8 cellular contexts compared by ENCODE assay signal in the genomic region with DNA sequence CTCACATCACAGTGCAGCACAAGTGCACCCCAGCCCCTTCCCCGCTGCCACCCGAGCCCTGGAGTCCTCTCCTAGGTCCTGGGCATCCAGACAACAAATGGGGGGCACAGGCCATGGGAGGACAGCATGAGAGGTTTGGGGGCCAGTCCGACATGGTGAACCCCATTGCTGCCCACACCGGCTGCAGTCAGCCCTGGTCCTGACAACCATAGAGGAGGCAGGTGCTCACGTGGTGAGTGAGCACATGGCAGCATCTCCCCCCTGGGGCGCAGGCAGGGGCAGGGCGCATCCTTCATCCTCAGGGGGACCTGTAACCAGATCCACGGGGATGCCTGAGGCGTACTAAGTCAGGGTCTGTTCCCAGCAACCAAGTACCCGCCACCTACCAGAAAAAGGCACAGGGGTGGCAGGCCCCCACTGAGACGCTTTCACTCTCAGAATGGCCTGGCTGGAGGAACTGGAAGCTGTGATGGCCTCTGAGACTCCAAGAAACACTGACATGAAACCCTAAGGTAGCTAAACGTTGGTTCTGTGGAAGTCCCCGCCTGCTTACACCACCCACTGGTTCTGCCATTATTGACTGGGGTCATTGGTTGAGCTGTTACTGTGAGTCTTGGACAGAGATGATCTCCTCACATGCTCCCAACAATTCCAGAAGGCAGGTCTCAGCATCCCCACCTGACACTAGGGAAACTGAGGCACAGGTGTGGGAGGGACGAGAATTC.
A peak's percentile ranks its signal among the peaks of the same experiment; 100 is the strongest.
DNase-seq lines count a peak whose midpoint lies in the region; ATAC-seq and TF ChIP-seq lines count a peak whose summit lies in the region.

No MANE protein-coding gene starts in this region.

- H3K9me3 ChIP-seq in RWPE2 (ENCODE audit: severe bottlenecking) (no peaks in the 10 kb centered on the region), duodenal mucosa (ENCODE audit: control insufficient read depth in 1 of 2, low read length in 2 of 2) (no peaks in the 10 kb centered on the region)

- ATAC-seq in GM19351 (IDR thresholded peaks at IDR 0.05; ENCODE audit: unreplicated experiment) (peak; percentile 37), RWPE2 (ENCODE audit: low read depth) (no peak), GM21423 (IDR thresholded peaks at IDR 0.05; ENCODE audit: unreplicated experiment) (no peak), GM19324 (IDR thresholded peaks at IDR 0.05; ENCODE audit: low FRiP score, unreplicated experiment) (no peak)

- no peak overlapping the region for H3K4me3 ChIP-seq in RWPE2 (ENCODE audit: severe bottlenecking)
- H3K4me3 ChIP-seq in duodenal mucosa (ENCODE audit: low read depth in 1 of 2, low read length in 2 of 2) = peak overlapping the region; percentile 63 to 67

- DNase-seq in RWPE2 (ENCODE audit: low spot score) (peak; percentile 43), DMS79 (lab: John Stamatoyannopoulos, UW) (no peak), middle frontal gyrus (ENCODE audit: extremely low spot score, low spot score) (no peak)
- peak; percentile 66 for DNase-seq in stimulated activated CD8-positive, alpha-beta memory T cell treated with anti-CD3 and anti-CD28 coated beads, Interleukin-4, amount 100 ng/mL, for 48 hours

- no peaks in the 10 kb centered on the region for H3K36me3 ChIP-seq in RWPE2 (ENCODE audit: low read depth)
- H3K36me3 ChIP-seq in duodenal mucosa (ENCODE audit: control insufficient read depth in 1 of 2, insufficient read depth in 2 of 2, low read length in 2 of 2) = no peaks in the 10 kb centered on the region

- peak overlapping the region; percentile 84 for H3K27ac ChIP-seq in RWPE2 (ENCODE audit: poor library complexity, severe bottlenecking)
- peak overlapping the region; percentile 91 for H3K27ac ChIP-seq in duodenal mucosa (ENCODE audit: low read depth, low read length)

- H3K27me3 ChIP-seq in RWPE2 (ENCODE audit: insufficient read depth, poor library complexity, severe bottlenecking) = peaks cover 13% of the 10 kb centered on the region
- peaks cover 5 to 11% of the 10 kb centered on the region in 2 donors for H3K27me3 ChIP-seq in duodenal mucosa (ENCODE audit: control insufficient read depth in 1 of 2, insufficient read depth in 2 of 2, low read length in 2 of 2)

- peak overlapping the region; percentile 63 to 70 for H3K9ac ChIP-seq in duodenal mucosa (ENCODE audit: low read depth in 1 of 2, low read length in 2 of 2)

- no peak for TF ChIP-seq CTCF in RWPE2 (IDR thresholded peaks at IDR 0.05; ENCODE audit: poor library complexity, severe bottlenecking)

- H3K4me1 ChIP-seq in RWPE2 (ENCODE audit: insufficient read depth, poor library complexity, severe bottlenecking) (peaks cover 16% of the 10 kb centered on the region), duodenal mucosa (ENCODE audit: control insufficient read depth in 1 of 2, insufficient read depth in 2 of 2, low read length in 2 of 2) (peaks cover 39 to 44% of the 10 kb centered on the region in 2 donors)

Comparison
In these comparisons a context has a peak if more than half of its experiments do, and no peak if none do; other contexts are left out.
1. DNase-seq: peak in RWPE2 (single experiment) and stimulated activated CD8-positive, alpha-beta memory T cell treated with anti-CD3 and anti-CD28 coated beads, Interleukin-4, amount 100 ng/mL, for 48 hours (single experiment); none in DMS79 (single experiment) and middle frontal gyrus (single experiment).